ENCODE assay signal across 15 cellular contexts in genomic region chr7:17488829-17489228, GRCh38.
"Had no signal": no experiment of that assay in that cellular context is flagged by ENCODE, and none has a peak within 500 bp of the region (broad histone marks: within the 10 kb centered on the region; RNA-seq: fewer than 3 reads in every experiment).

No MANE protein-coding gene starts in this region.

- H3K4me1 ChIP-seq: body of pancreas had no signal

- H3K27me3 ChIP-seq: body of pancreas, neural progenitor cell, ovary, right lobe of liver, suprapubic skin had no signal

- ATAC-seq: body of pancreas, left lobe of liver, right lobe of liver had no signal

- H3K36me3 ChIP-seq: neural progenitor cell, ovary, right lobe of liver, suprapubic skin had no signal

- H3K9me3 ChIP-seq: body of pancreas, ovary, right lobe of liver, suprapubic skin had no signal

- H3K4me3 ChIP-seq: body of pancreas, coronary artery, neural progenitor cell, ovary, right lobe of liver, smooth muscle cell, suprapubic skin had no signal

- DNase-seq: activated CD4-positive, alpha-beta T cell treated with anti-CD3 and anti-CD28 coated beads, Interleukin-2, amount 10 ng/mL, durations not matched to agents 7 days and 5 days; activated CD8-positive, alpha-beta memory T cell treated with anti-CD3 and anti-CD28 coated beads, Interleukin-2, amount 50 U/mL, for 48 hours; activated gamma-delta T cell treated with Interleukin-2 at 50 U/mL for 16 hours; amygdala; body of pancreas; caudate nucleus; mammary epithelial cell; ovary; right lobe of liver; trophoblast cell had no signal

- H3K27ac ChIP-seq: body of pancreas, coronary artery, neural progenitor cell, ovary, suprapubic skin had no signal
